In the genomic region with DNA sequence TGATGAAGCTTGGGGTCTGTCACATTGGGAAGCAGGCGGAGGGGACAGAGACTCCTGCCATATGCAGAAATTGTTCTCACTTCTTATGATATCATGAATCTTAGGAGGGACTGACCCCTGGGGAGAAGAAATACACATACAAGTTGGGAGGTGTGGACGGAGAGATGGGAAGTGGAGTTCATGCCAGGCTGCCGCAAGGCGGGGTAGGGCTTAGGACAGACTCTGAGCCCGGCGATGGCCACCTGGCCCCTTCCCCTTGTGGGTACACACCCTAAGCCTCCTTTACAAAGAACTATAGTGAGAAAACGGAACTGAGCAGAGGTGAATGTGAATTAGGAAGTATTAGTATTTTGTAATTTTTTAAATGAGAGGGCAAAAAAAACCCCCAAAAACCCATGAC, we compare ENCODE assay signal across 28 cellular contexts.
"Had no signal": no experiment of that assay in that cellular context is flagged by ENCODE, and none has a peak within 500 bp of the region (broad histone marks: within the 10 kb centered on the region; RNA-seq: fewer than 3 reads in every experiment).

No MANE protein-coding gene starts in this region.

- DNase-seq: activated CD4-positive, alpha-beta memory T cell treated with anti-CD3 and anti-CD28 coated beads for 36 hours; activated CD4-positive, alpha-beta T cell treated with anti-CD3 and anti-CD28 coated beads for 36 hours; activated CD4-positive, alpha-beta T cell treated with anti-CD3 and anti-CD28 coated beads, Interleukin-2, amount 10 ng/mL, durations not matched to agents 24 days and 14 days; activated CD4-positive, CD25-positive, alpha-beta regulatory T cell; activated CD4-positive, CD25-positive, alpha-beta regulatory T cell treated with anti-CD3 and anti-CD28 coated beads, Interleukin-2, amount 50 U/mL, for 72 hours; activated CD8-positive, alpha-beta memory T cell treated with anti-CD3 and anti-CD28 coated beads, Interleukin-2, amount 10 ng/mL, durations not matched to agents 7 days and 5 days; activated CD8-positive, alpha-beta memory T cell treated with anti-CD3 and anti-CD28 coated beads, Interleukin-2, amount 50 U/mL, for 4 hours; activated CD8-positive, alpha-beta T cell treated with anti-CD3 and anti-CD28 coated beads, Interleukin-2, amount 10 ng/mL, durations not matched to agents 7 days and 5 days; activated effector memory CD4-positive, alpha-beta T cell treated with anti-CD3 and anti-CD28 coated beads, Interleukin-2, amount 50 U/mL, for 16 hours; activated naive CD4-positive, alpha-beta T cell treated with anti-CD3 and anti-CD28 coated beads for 36 hours; activated T-cell treated with anti-CD3 and anti-CD28 coated beads, Interleukin-2, amount 50 U/mL, for 1 hour; activated T-cell treated with anti-CD3 and anti-CD28 coated beads, Interleukin-2, amount 50 U/mL, for 48 hours; amniotic stem cell; anterior cingulate cortex; brain microvascular endothelial cell; dorsolateral prefrontal cortex; effector memory CD4-positive, alpha-beta T cell; esophagus squamous epithelium; glutamatergic neuron; heart left ventricle; T-helper 2 cell had no signal

- H3K27ac ChIP-seq: brain microvascular endothelial cell, coronary artery, dorsolateral prefrontal cortex, epithelial cell of prostate, esophagus squamous epithelium, heart left ventricle had no signal

- H3K4me3 Mint-ChIP-seq: activated CD4-positive, alpha-beta memory T cell treated with anti-CD3 and anti-CD28 coated beads for 36 hours; activated CD4-positive, alpha-beta T cell treated with anti-CD3 and anti-CD28 coated beads for 36 hours; activated CD4-positive, alpha-beta T cell treated with anti-CD3 and anti-CD28 coated beads, Interleukin-2, amount 10 ng/mL, durations not matched to agents 24 days and 14 days; activated CD8-positive, alpha-beta memory T cell treated with anti-CD3 and anti-CD28 coated beads, Interleukin-2, amount 10 ng/mL, durations not matched to agents 7 days and 5 days; activated CD8-positive, alpha-beta T cell treated with anti-CD3 and anti-CD28 coated beads, Interleukin-2, amount 10 ng/mL, durations not matched to agents 7 days and 5 days; activated naive CD4-positive, alpha-beta T cell treated with anti-CD3 and anti-CD28 coated beads for 36 hours; activated naive CD8-positive, alpha-beta T cell; activated T-helper 1 cell treated with anti-CD3 and anti-CD28 coated beads, Interleukin-12 subunit alpha, Interleukin-12 subunit beta, Interleukin-2, Interleukin-4 antibody, amounts not matched to agents 30 ng/mL and 10 ng/mL and 1 ng/mL, durations not matched to agents 14 hours and 24 hours and 36 hours; central memory CD8-positive, alpha-beta T cell; dendritic cell treated with granulocyte-macrophage colony-stimulating factor and Interleukin-4, amounts not matched to agents 40 ng/mL and 50 ng/mL, for 4 days had no signal

- ATAC-seq: activated CD8-positive, alpha-beta memory T cell treated with anti-CD3 and anti-CD28 coated beads, Interleukin-2, amount 10 ng/mL, durations not matched to agents 7 days and 5 days; activated CD8-positive, alpha-beta T cell treated with anti-CD3 and anti-CD28 coated beads, Interleukin-2, amount 10 ng/mL, durations not matched to agents 7 days and 5 days; heart left ventricle had no signal

- H3K27ac Mint-ChIP-seq: activated CD4-positive, alpha-beta memory T cell treated with anti-CD3 and anti-CD28 coated beads for 36 hours; activated CD4-positive, alpha-beta T cell treated with anti-CD3 and anti-CD28 coated beads for 36 hours; activated CD4-positive, alpha-beta T cell treated with anti-CD3 and anti-CD28 coated beads, Interleukin-2, amount 10 ng/mL, durations not matched to agents 24 days and 14 days; activated CD8-positive, alpha-beta memory T cell treated with anti-CD3 and anti-CD28 coated beads, Interleukin-2, amount 10 ng/mL, durations not matched to agents 7 days and 5 days; activated CD8-positive, alpha-beta T cell treated with anti-CD3 and anti-CD28 coated beads, Interleukin-2, amount 10 ng/mL, durations not matched to agents 7 days and 5 days; activated naive CD4-positive, alpha-beta T cell treated with anti-CD3 and anti-CD28 coated beads for 36 hours; activated naive CD8-positive, alpha-beta T cell; activated T-helper 1 cell treated with anti-CD3 and anti-CD28 coated beads, Interleukin-12 subunit alpha, Interleukin-12 subunit beta, Interleukin-2, Interleukin-4 antibody, amounts not matched to agents 30 ng/mL and 10 ng/mL and 1 ng/mL, durations not matched to agents 14 hours and 24 hours and 36 hours; activated T-helper 2 cell treated with anti-CD3 and anti-CD28 coated beads, Interferon-gamma antibody, Interleukin-2, Interleukin-4, amounts not matched to agents 10 μg/mL and 5 μg/mL and 100 μg/mL, durations not matched to agents 14 hours and 24 hours and 36 hours; dendritic cell treated with granulocyte-macrophage colony-stimulating factor and Interleukin-4, amounts not matched to agents 40 ng/mL and 50 ng/mL, for 4 days had no signal

- H3K27me3 Mint-ChIP-seq: activated CD4-positive, alpha-beta T cell treated with anti-CD3 and anti-CD28 coated beads, Interleukin-2, amount 10 ng/mL, durations not matched to agents 24 days and 14 days; activated CD8-positive, alpha-beta memory T cell treated with anti-CD3 and anti-CD28 coated beads, Interleukin-2, amount 10 ng/mL, durations not matched to agents 7 days and 5 days had no signal

- H3K9me3 Mint-ChIP-seq: activated CD4-positive, alpha-beta T cell treated with anti-CD3 and anti-CD28 coated beads, Interleukin-2, amount 10 ng/mL, durations not matched to agents 24 days and 14 days; activated naive CD4-positive, alpha-beta T cell treated with anti-CD3 and anti-CD28 coated beads for 36 hours; activated T-helper 1 cell treated with anti-CD3 and anti-CD28 coated beads, Interleukin-12 subunit alpha, Interleukin-12 subunit beta, Interleukin-2, Interleukin-4 antibody, amounts not matched to agents 30 ng/mL and 10 ng/mL and 1 ng/mL, durations not matched to agents 14 hours and 24 hours and 36 hours; activated T-helper 2 cell treated with anti-CD3 and anti-CD28 coated beads, Interferon-gamma antibody, Interleukin-2, Interleukin-4, amounts not matched to agents 10 μg/mL and 5 μg/mL and 100 μg/mL, durations not matched to agents 14 hours and 24 hours and 36 hours; dendritic cell treated with granulocyte-macrophage colony-stimulating factor and Interleukin-4, amounts not matched to agents 40 ng/mL and 50 ng/mL, for 4 days had no signal

- H3K27me3 ChIP-seq: brain microvascular endothelial cell had no signal

- H3K36me3 Mint-ChIP-seq: activated CD4-positive, alpha-beta memory T cell treated with anti-CD3 and anti-CD28 coated beads for 36 hours; activated CD8-positive, alpha-beta memory T cell treated with anti-CD3 and anti-CD28 coated beads, Interleukin-2, amount 10 ng/mL, durations not matched to agents 7 days and 5 days; activated naive CD8-positive, alpha-beta T cell had no signal

- H3K4me1 ChIP-seq: esophagus squamous epithelium, heart left ventricle had no signal

- H3K4me1 Mint-ChIP-seq: activated CD4-positive, alpha-beta T cell treated with anti-CD3 and anti-CD28 coated beads, Interleukin-2, amount 10 ng/mL, durations not matched to agents 24 days and 14 days; activated CD8-positive, alpha-beta memory T cell treated with anti-CD3 and anti-CD28 coated beads, Interleukin-2, amount 10 ng/mL, durations not matched to agents 7 days and 5 days; central memory CD8-positive, alpha-beta T cell had no signal

- H3K4me3 ChIP-seq: coronary artery, dorsolateral prefrontal cortex, esophagus squamous epithelium, heart left ventricle had no signal

- H3K36me3 ChIP-seq: brain microvascular endothelial cell, esophagus squamous epithelium, heart left ventricle had no signal

- H3K9me3 ChIP-seq: esophagus squamous epithelium had no signal
